8 cellular contexts compared by ENCODE assay signal in genomic region chr11:11243790-11244469, GRCh38.
A peak's percentile ranks its signal among the peaks of the same experiment; 100 is the strongest.
DNase-seq lines count a peak whose midpoint lies in the region; ATAC-seq lines count a peak whose summit lies in the region.

No MANE protein-coding gene starts in this region.

- no peaks in the 10 kb centered on the region for H3K36me3 ChIP-seq in MG63

- no peak overlapping the region for H3K4me3 ChIP-seq in MG63

- peak; percentile 40 for DNase-seq in stimulated activated CD4-positive, alpha-beta T cell treated with anti-CD3 and anti-CD28 coated beads, Interleukin-15, amount 100 ng/mL, for 24 hours
- no peak for DNase-seq in stimulated activated CD4-positive, alpha-beta T cell treated with anti-CD3 and anti-CD28 coated beads, Interleukin-1b, Interleukin-23, amount 100 ng/mL, for 48 hours
- DNase-seq in MG63 (peak; percentile 27), iPS-NIHi11 (ENCODE audit: low spot score) (peak; percentile 88)
- peak; percentile 21 for DNase-seq in activated effector memory CD4-positive, alpha-beta T cell treated with Interleukin-2 at 50 U/mL for 16 hours
- peak; percentile 46 for DNase-seq in stimulated activated CD8-positive, alpha-beta memory T cell treated with anti-CD3 and anti-CD28 coated beads, Interleukin-4, amount 100 ng/mL, for 48 hours

- H3K27me3 ChIP-seq in MG63: no peaks in the 10 kb centered on the region

- H3K9me3 ChIP-seq in MG63: no peaks in the 10 kb centered on the region

- ATAC-seq in GM21528 (IDR thresholded peaks at IDR 0.05; ENCODE audit: low FRiP score, unreplicated experiment): no peak
- ATAC-seq in HG02970 (IDR thresholded peaks at IDR 0.05; ENCODE audit: low FRiP score, unreplicated experiment): no peak
